ENCODE assay signal across 1 cellular context in the genomic region with DNA sequence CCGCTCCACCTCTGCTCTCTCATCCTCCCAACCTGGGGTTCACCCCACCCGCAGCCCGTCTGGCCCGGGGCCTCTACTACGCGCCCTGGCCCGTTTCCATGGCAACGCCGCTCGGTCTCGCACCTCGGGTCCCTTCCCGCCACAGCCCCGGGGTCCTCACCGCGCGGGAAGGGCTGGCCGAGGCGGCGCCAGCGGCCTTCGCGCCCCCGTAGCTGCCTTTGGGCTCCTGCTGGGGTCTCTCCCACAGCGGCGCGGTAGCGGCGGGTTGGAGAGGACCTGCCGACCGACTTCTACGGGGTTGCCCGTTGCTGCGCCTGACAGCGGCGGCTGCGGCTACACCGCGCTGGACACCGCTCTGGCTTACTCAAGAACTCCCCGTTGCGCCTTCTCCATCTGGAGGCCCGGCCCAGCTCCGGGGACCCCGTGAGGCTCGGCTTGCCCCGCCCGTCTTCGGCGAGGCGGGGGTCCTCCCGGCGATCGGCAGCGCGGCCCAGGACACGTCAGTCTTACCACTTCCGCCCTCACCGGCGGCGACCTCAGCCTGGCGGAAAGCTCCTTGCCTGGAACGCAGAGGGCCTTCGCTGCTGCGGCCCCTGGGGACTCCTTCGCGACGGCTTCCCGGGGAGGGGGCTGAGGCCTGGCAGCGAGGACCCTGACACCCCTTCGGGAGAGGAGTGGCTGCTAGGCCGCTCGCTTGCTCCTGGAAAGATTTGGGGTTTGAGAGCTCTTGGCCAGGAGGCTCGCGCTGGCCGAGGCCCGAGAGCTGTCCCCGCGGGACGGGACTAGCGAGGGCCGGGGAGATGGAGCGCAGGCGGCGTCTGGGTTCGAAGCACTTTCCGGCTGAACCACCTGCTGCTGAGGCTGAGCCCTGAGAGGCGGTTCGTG.
TF ChIP-seq lines count a peak whose summit lies in the region.

TM9SF1 (minus strand) TSS at position 256 of the 885 bp plus-strand sequence. CDS start 422 bp downstream, outside the sequence.

TF ChIP-seq in HepG2, 621 proteins besides CTCF, POLR2A, EP300 and RAD21 (continued from another document and continues in another):
- TF ChIP-seq HNF1A (IDR thresholded peaks at IDR 0.05; ENCODE audit: low read depth) (0 out of 2 replicates have a peak, but pooled peaks have one; percentile 2), HNF1A (CRISPR knock-in tag; IDR thresholded peaks at IDR 0.05; ENCODE audit: borderline replicate concordance) (peak; percentile 87), ZNF790 (CRISPR knock-in tag; IDR thresholded peaks at IDR 0.05; ENCODE audit: borderline replicate concordance) (peak; percentile 99), SIX4 (CRISPR knock-in tag; IDR thresholded peaks at IDR 0.05) (peak; percentile 82; the same call in 1 of the 2 replicates), ATM (IDR thresholded peaks at IDR 0.05; ENCODE audit: borderline replicate concordance) (no peak), ZNF235 (CRISPR knock-in tag; IDR thresholded peaks at IDR 0.05; ENCODE audit: borderline replicate concordance) (peak; percentile 98), SMAD1 (CRISPR knock-in tag; IDR thresholded peaks at IDR 0.05; ENCODE audit: borderline replicate concordance, low read depth) (peak; percentile 98), PAWR (CRISPR knock-in tag; IDR thresholded peaks at IDR 0.05; ENCODE audit: borderline replicate concordance) (peak; percentile 97), HMGA1 (CRISPR knock-in tag; conservative IDR thresholded peaks at IDR 0.05) (no peak), NR2F2 (IDR thresholded peaks at IDR 0.05; ENCODE audit: borderline replicate concordance, low read depth) (no peak), JUND (CRISPR knock-in tag; IDR thresholded peaks at IDR 0.05) (peak; percentile 85), ZNF713 (CRISPR knock-in tag; IDR thresholded peaks at IDR 0.05) (peak; percentile 100), ATAD3A (CRISPR knock-in tag; IDR thresholded peaks at IDR 0.05) (peak; percentile 40; the same call in 1 of the 2 replicates), ZNF670 (CRISPR knock-in tag; IDR thresholded peaks at IDR 0.05; ENCODE audit: borderline replicate concordance) (no peak), SRSF1 (optimal IDR thresholded peaks at IDR 0.05; ENCODE audit: low read depth, low read length) (peak; percentile 97), MED13 (CRISPR knock-in tag; IDR thresholded peaks at IDR 0.05) (peak; percentile 94), ZNF280B (CRISPR knock-in tag; IDR thresholded peaks at IDR 0.05; ENCODE audit: borderline replicate concordance) (peak; percentile 97), GATAD2A (CRISPR knock-in tag; IDR thresholded peaks at IDR 0.05) (peak; percentile 93), REXO4 (CRISPR knock-in tag; IDR thresholded peaks at IDR 0.05; ENCODE audit: borderline replicate concordance) (peak; percentile 90), MIER2 (CRISPR knock-in tag; IDR thresholded peaks at IDR 0.05) (peak; percentile 34), SALL2 (CRISPR knock-in tag; IDR thresholded peaks at IDR 0.05) (peak; percentile 97), JDP2 (CRISPR knock-in tag; IDR thresholded peaks at IDR 0.05; ENCODE audit: borderline replicate concordance) (no peak), ZNF484 (CRISPR knock-in tag; IDR thresholded peaks at IDR 0.05; ENCODE audit: borderline replicate concordance, low read depth) (peak; percentile 84; the same call in 1 of the 2 replicates), ZNF780A (CRISPR knock-in tag; IDR thresholded peaks at IDR 0.05) (no peak), HNRNPUL1 (IDR thresholded peaks at IDR 0.05; ENCODE audit: low read depth, low read length) (peak; percentile 88), FOXO1 (CRISPR knock-in tag; IDR thresholded peaks at IDR 0.05) (peak; percentile 78), ZNF331 (CRISPR knock-in tag; IDR thresholded peaks at IDR 0.05) (peak; percentile 94), MATR3 (CRISPR knock-in tag; IDR thresholded peaks at IDR 0.05) (no peak), NRL (CRISPR knock-in tag; IDR thresholded peaks at IDR 0.05; ENCODE audit: borderline replicate concordance) (peak; percentile 99), ZNF264 (CRISPR knock-in tag; IDR thresholded peaks at IDR 0.05) (peak; percentile 91), KMT2A (CRISPR knock-in tag; IDR thresholded peaks at IDR 0.05) (peak; percentile 100), DZIP1 (CRISPR knock-in tag; IDR thresholded peaks at IDR 0.05) (peak; percentile 99), ZNF160 (CRISPR knock-in tag; IDR thresholded peaks at IDR 0.05) (peak; percentile 78)
- TF ChIP-seq, protein P1, sequence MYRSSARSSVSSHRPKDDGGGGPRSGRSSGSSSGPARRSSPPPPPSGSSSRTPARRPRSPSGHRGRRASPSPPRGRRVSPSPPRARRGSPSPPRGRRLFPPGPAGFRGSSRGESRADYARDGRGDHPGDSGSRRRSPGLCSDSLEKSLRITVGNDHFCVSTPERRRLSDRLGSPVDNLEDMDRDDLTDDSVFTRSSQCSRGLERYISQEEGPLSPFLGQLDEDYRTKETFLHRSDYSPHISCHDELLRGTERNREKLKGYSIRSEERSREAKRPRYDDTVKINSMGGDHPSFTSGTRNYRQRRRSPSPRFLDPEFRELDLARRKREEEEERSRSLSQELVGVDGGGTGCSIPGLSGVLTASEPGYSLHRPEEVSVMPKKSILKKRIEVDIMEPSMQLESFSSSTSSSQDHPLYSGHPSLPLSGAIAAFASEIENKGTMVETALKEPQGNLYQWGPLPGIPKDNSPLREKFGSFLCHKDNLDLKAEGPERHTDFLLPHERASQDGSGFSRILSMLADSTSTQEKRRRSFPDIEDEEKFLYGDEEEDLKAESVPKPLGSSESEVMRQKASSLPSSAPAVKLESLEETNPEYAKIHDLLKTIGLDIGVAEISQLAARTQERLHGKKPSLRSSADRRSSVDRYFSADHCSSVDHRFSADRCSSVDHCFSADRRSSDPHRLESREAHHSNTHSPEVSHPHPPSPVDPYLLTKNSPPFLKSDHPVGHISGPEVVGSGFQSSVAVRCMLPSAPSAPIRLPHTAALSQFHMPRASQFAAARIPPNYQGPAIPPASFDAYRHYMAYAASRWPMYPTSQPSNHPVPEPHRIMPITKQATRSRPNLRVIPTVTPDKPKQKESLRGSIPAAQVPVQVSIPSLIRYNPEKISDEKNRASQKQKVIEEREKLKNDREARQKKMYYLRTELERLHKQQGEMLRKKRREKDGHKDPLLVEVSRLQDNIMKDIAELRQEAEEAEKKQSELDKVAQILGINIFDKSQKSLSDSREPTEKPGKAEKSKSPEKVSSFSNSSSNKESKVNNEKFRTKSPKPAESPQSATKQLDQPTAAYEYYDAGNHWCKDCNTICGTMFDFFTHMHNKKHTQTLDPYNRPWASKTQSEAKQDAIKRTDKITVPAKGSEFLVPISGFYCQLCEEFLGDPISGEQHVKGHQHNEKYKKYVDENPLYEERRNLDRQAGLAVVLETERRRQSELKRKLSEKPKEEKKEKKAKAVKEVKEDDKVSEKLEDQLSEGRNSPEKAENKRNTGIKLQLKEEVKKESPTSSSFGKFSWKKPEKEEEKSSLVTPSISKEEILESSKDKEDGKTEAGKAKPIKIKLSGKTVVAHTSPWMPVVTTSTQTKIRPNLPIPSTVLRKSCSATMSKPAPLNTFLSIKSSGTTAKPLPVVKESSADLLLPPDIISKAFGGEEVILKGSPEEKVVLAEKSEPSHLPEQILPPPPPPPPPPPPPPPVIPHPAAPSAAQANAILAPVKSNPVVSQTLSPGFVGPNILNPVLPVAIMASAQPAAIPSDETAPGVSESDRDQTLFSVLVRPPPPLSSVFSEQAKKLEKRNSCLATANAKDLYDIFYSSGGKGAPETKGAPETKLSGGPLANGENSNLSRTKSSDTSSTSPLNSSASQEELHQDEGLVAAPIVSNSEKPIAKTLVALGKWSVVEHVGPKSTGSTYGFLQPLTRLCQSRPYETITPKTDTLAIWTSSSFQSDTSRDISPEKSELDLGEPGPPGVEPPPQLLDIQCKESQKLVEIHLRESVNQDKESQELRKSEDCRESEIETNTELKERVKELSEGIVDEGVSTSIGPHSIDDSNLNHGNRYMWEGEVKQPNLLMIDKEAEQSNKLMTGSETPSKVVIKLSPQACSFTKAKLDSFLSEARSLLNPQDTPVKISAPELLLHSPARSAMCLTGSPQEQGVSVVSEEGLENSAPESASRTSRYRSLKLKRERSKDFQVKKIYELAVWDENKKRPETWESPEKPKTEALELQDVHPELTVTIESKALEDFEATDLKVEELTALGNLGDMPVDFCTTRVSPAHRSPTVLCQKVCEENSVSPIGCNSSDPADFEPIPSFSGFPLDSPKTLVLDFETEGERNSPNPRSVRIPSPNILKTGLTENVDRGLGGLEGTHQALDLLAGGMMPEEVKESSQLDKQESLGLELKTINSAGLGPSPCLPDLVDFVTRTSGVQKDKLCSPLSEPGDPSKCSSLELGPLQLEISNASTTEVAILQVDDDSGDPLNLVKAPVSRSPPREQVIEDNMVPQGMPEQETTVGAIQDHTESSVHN (CRISPR knock-in tag; IDR thresholded peaks at IDR 0.05), result peak; percentile 98; the same call in 1 of the 2 replicates
- TF ChIP-seq, protein P2, sequence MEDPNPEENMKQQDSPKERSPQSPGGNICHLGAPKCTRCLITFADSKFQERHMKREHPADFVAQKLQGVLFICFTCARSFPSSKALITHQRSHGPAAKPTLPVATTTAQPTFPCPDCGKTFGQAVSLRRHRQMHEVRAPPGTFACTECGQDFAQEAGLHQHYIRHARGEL (CRISPR knock-in tag; IDR thresholded peaks at IDR 0.05), result peak; percentile 86
- TF ChIP-seq, protein P3, sequence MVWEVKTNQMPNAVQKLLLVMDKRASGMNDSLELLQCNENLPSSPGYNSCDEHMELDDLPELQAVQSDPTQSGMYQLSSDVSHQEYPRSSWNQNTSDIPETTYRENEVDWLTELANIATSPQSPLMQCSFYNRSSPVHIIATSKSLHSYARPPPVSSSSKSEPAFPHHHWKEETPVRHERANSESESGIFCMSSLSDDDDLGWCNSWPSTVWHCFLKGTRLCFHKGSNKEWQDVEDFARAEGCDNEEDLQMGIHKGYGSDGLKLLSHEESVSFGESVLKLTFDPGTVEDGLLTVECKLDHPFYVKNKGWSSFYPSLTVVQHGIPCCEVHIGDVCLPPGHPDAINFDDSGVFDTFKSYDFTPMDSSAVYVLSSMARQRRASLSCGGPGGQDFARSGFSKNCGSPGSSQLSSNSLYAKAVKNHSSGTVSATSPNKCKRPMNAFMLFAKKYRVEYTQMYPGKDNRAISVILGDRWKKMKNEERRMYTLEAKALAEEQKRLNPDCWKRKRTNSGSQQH (CRISPR knock-in tag; IDR thresholded peaks at IDR 0.05; ENCODE audit: low read depth), result peak; percentile 98
